Comparison of ENCODE assay signal across 17 cellular contexts in genomic region chr1:224635356-224635755, GRCh38. TPM values are rescaled to one million over a fixed set of nuclear protein-coding genes. Genes with fewer than 3 reads are reported as not detected.
DNase-seq lines count a peak whose midpoint lies in the region; ATAC-seq and TF ChIP-seq lines count a peak whose summit lies in the region.
"Had no signal": no experiment of that assay in that cellular context is flagged by ENCODE, and none has a peak within 500 bp of the region (broad histone marks: within the 10 kb centered on the region; RNA-seq: fewer than 3 reads in every experiment).

No MANE protein-coding gene starts in this region.

- no peak overlapping the region for H2BK5ac ChIP-seq in mesenchymal stem cell (ENCODE audit: low read depth, low read length, poor library complexity, severe bottlenecking)

- H3K79me1 ChIP-seq in mesenchymal stem cell (replicated peaks; ENCODE audit: low read length, poor library complexity, severe bottlenecking), result peaks cover 31% of the 10 kb centered on the region

- no peak overlapping the region for H2BK120ac ChIP-seq in mesenchymal stem cell (ENCODE audit: low read depth, low read length)

- H3K14ac ChIP-seq in mesenchymal stem cell (ENCODE audit: low read length in 2 of 2), result no peak overlapping the region

- CTCF ChIA-PET in CD4-positive, alpha-beta T cell (lab: Charles Lee), result interaction anchor here (1.0 kb wide), 1 partner anchor 9 kb away, joined by 3 read pairs; no protein-coding TSS in a partner anchor

- no peak for ATAC-seq in CD4-positive, alpha-beta T cell (ENCODE audit: poor library complexity)
- ATAC-seq in mucosa of descending colon, result no peak
- ATAC-seq: activated CD8-positive, alpha-beta memory T cell treated with anti-CD3 and anti-CD28 coated beads, Interleukin-2, amount 10 ng/mL, durations not matched to agents 7 days and 5 days; esophagus mucosa; psoas muscle had no signal

- intact Hi-C loops in CD4-positive, alpha-beta T cell (cut with DNase I, micrococcal nuclease), result no loop called here
- intact Hi-C loops in spleen (cut with DNase I; ENCODE audit: low total_unique reads) (no loop called here), mucosa of descending colon (cut with DNase I, micrococcal nuclease) (no loop called here)

- no peaks in the 10 kb centered on the region for H3K36me3 Mint-ChIP-seq in chondrocyte (ENCODE audit: low read depth)
- H3K36me3 Mint-ChIP-seq in CD4-positive, alpha-beta T cell (ENCODE audit: low read depth), result no peaks in the 10 kb centered on the region
- H3K36me3 Mint-ChIP-seq: activated CD8-positive, alpha-beta memory T cell treated with anti-CD3 and anti-CD28 coated beads, Interleukin-2, amount 10 ng/mL, durations not matched to agents 7 days and 5 days had no signal

- H3K9ac ChIP-seq in mesenchymal stem cell (ENCODE audit: low read length), result peak overlapping the region; percentile 71
- H3K9ac ChIP-seq: BLaER1 had no signal

- H2AFZ ChIP-seq in mesenchymal stem cell (ENCODE audit: low read depth, low read length), result no peak overlapping the region

- peak overlapping the region; percentile 5 for H4K8ac ChIP-seq in mesenchymal stem cell (ENCODE audit: low read length)

- no peak overlapping the region for H3K23ac ChIP-seq in mesenchymal stem cell (ENCODE audit: low read length in 2 of 2)

- peaks cover 0 to 85% of the 10 kb centered on the region in 2 experiments for H3K36me3 ChIP-seq in mesenchymal stem cell (ENCODE audit: control insufficient read depth in 1 of 2, insufficient read depth in 2 of 2, low read depth in 1 of 2, low read length in 2 of 2)
- no peaks in the 10 kb centered on the region for H3K36me3 ChIP-seq in spleen
- H3K36me3 ChIP-seq in mucosa of descending colon (ENCODE audit: low read depth), result no peaks in the 10 kb centered on the region
- H3K36me3 ChIP-seq: BLaER1 had no signal

- H3K9me3 ChIP-seq in mesenchymal stem cell (ENCODE audit: control insufficient read depth, low read length), result no peaks in the 10 kb centered on the region
- H3K9me3 ChIP-seq in CD4-positive, alpha-beta T cell (ENCODE audit: control insufficient read depth, low read length), result no peaks in the 10 kb centered on the region
- H3K9me3 ChIP-seq in spleen, result no peaks in the 10 kb centered on the region
- no peaks in the 10 kb centered on the region for H3K9me3 ChIP-seq in mucosa of descending colon
- H3K9me3 ChIP-seq: BLaER1, psoas muscle had no signal

- peak overlapping the region; percentile 11 to 72 for H3K18ac ChIP-seq in mesenchymal stem cell (ENCODE audit: low read depth in 1 of 2, low read length in 2 of 2)

- POLR2A ChIA-PET in CD4-positive, alpha-beta T cell (lab: Charles Lee), result no interaction called here

- H3K4me2 ChIP-seq in mesenchymal stem cell (ENCODE audit: low read length, poor library complexity, severe bottlenecking), result no peak overlapping the region
- H3K4me2 ChIP-seq: BLaER1 had no signal

- no peak overlapping the region for H4K91ac ChIP-seq in mesenchymal stem cell (ENCODE audit: low read length)

- H3K27ac ChIP-seq in mesenchymal stem cell (ENCODE audit: low read length, poor library complexity, severe bottlenecking) (peak overlapping the region; percentile 49), spleen (no peak overlapping the region)
- no peak overlapping the region for H3K27ac ChIP-seq in CD4-positive, alpha-beta T cell (ENCODE audit: low read depth, low read length)
- H3K27ac ChIP-seq: BLaER1, psoas muscle had no signal

- H3K4me3 ChIP-seq in mesenchymal stem cell (ENCODE audit: insufficient read depth in 1 of 2, low read depth in 1 of 2, low read length in 2 of 2), result no peak overlapping the region
- no peak overlapping the region for H3K4me3 ChIP-seq in spleen
- no peak overlapping the region for H3K4me3 ChIP-seq in mucosa of descending colon
- H3K4me3 ChIP-seq: BLaER1, psoas muscle had no signal

- H2BK12ac ChIP-seq in mesenchymal stem cell (ENCODE audit: low read length in 2 of 2), result peak overlapping the region in 1 of 2 experiments; percentile 42

- no peak for TF ChIP-seq CTCF in chondrocyte (IDR thresholded peaks at IDR 0.05)
- no peak for TF ChIP-seq CTCF in CD4-positive, alpha-beta T cell (IDR thresholded peaks at IDR 0.05)
- no peak for TF ChIP-seq CTCF in spleen (IDR thresholded peaks at IDR 0.05 in 8 of 11, conservative IDR thresholded peaks at IDR 0.05 in 3 of 11)
- TF ChIP-seq CTCF in mucosa of descending colon (IDR thresholded peaks at IDR 0.05), result no peak

- no peaks in the 10 kb centered on the region for H3K27me3 Mint-ChIP-seq in chondrocyte (ENCODE audit: low read depth)
- H3K27me3 Mint-ChIP-seq in CD4-positive, alpha-beta T cell, result peaks cover 4% of the 10 kb centered on the region

- H3K4me1 ChIP-seq in mesenchymal stem cell (ENCODE audit: control insufficient read depth, insufficient read depth, low read depth, low read length), result peaks cover 30% of the 10 kb centered on the region
- no peaks in the 10 kb centered on the region for H3K4me1 ChIP-seq in spleen
- H3K4me1 ChIP-seq in mucosa of descending colon (ENCODE audit: low read depth), result no peaks in the 10 kb centered on the region
- H3K4me1 ChIP-seq: psoas muscle had no signal

- TF ChIP-seq POLR2A in spleen (IDR thresholded peaks at IDR 0.05), result no peak

- H3K27ac Mint-ChIP-seq in chondrocyte (ENCODE audit: unreplicated experiment), result peak overlapping the region; percentile 50
- no peak overlapping the region for H3K27ac Mint-ChIP-seq in CD4-positive, alpha-beta T cell
- H3K27ac Mint-ChIP-seq: activated B cell treated with CpG ODN at 0.5 μM for 24 hours; activated CD8-positive, alpha-beta memory T cell treated with anti-CD3 and anti-CD28 coated beads, Interleukin-2, amount 10 ng/mL, durations not matched to agents 7 days and 5 days had no signal

- no peak overlapping the region for H3K4me3 Mint-ChIP-seq in chondrocyte (ENCODE audit: unreplicated experiment)
- H3K4me3 Mint-ChIP-seq in CD4-positive, alpha-beta T cell, result no peak overlapping the region
- H3K4me3 Mint-ChIP-seq: activated B cell treated with CpG ODN at 0.5 μM for 24 hours; activated CD8-positive, alpha-beta memory T cell treated with anti-CD3 and anti-CD28 coated beads, Interleukin-2, amount 10 ng/mL, durations not matched to agents 7 days and 5 days had no signal

- peaks cover 41% of the 10 kb centered on the region for H3K4me1 Mint-ChIP-seq in chondrocyte (ENCODE audit: low read depth)
- H3K4me1 Mint-ChIP-seq in CD4-positive, alpha-beta T cell (ENCODE audit: low read depth), result peaks cover 10% of the 10 kb centered on the region
- H3K4me1 Mint-ChIP-seq: activated B cell treated with CpG ODN at 0.5 μM for 24 hours had no signal

- whole genome bisulfite sequencing in mesenchymal stem cell, result 26% methylated on average over 5 of the region's 5 CpGs
- WGBS in spleen, 5 donors, result 67 to 89% (median 81%) methylated on average over 5 of the region's 5 CpGs

- no peak overlapping the region for H3K4ac ChIP-seq in mesenchymal stem cell (ENCODE audit: low read depth in 1 of 2, low read length in 2 of 2)

- no peaks in the 10 kb centered on the region for H3K27me3 ChIP-seq in mesenchymal stem cell (ENCODE audit: control insufficient read depth in 1 of 2, insufficient read depth in 1 of 2, low read length in 2 of 2)
- H3K27me3 ChIP-seq in CD4-positive, alpha-beta T cell (ENCODE audit: control insufficient read depth, insufficient read depth, low read length), result no peaks in the 10 kb centered on the region
- H3K27me3 ChIP-seq in spleen (replicated peaks in 1 of 7), result peaks cover 0 to 11% (median 0%) of the 10 kb centered on the region in 7 donors
- H3K27me3 ChIP-seq: BLaER1 had no signal

- no peak overlapping the region for H2BK15ac ChIP-seq in mesenchymal stem cell (ENCODE audit: low read depth, poor library complexity, severe bottlenecking)

- H2AK5ac ChIP-seq in mesenchymal stem cell (ENCODE audit: low read length, severe bottlenecking), result no peak overlapping the region

- peak; percentile 78 for DNase-seq in Daoy (ENCODE audit: low read depth)
- peak; percentile 34 for DNase-seq in RKO (ENCODE audit: low spot score)
- no peak for DNase-seq in chondrocyte (ENCODE audit: low spot score)
- peak; percentile 69 for DNase-seq in mesenchymal stem cell
- no peak for DNase-seq in CD4-positive, alpha-beta T cell
- DNase-seq in spleen, result no peak
- no peak for DNase-seq in SHP77 treated with DMSO at 0.1 percent for 48 hours (lab: John Stamatoyannopoulos, UW)
- DNase-seq in mucosa of descending colon, result no peak
- DNase-seq: activated B cell treated with CpG ODN at 0.5 μM for 24 hours; activated CD8-positive, alpha-beta memory T cell treated with anti-CD3 and anti-CD28 coated beads, Interleukin-2, amount 10 ng/mL, durations not matched to agents 7 days and 5 days; activated naive CD4-positive, alpha-beta T cell; DND-41; H7; psoas muscle; stimulated activated CD4-positive, alpha-beta T cell treated with anti-CD3 and anti-CD28 coated beads, Interleukin-2, amount 100 ng/mL, for 48 hours had no signal

- no peaks in the 10 kb centered on the region for H3K9me3 Mint-ChIP-seq in chondrocyte (ENCODE audit: low read depth)
- H3K9me3 Mint-ChIP-seq in CD4-positive, alpha-beta T cell, result no peaks in the 10 kb centered on the region
- H3K9me3 Mint-ChIP-seq: activated B cell treated with CpG ODN at 0.5 μM for 24 hours had no signal

RNA-seq across cellular contexts. Expression of gene CNIH3, which starts 19.2 kb away (rescaled TPM):
- total RNA-seq in Daoy (2014; rRNA removed; shearing (Covaris generic)), result 13.6 and 19.5 TPM in 2 replicates
- total RNA-seq in chondrocyte (1.5 to 2.6 TPM (median 2.1 TPM) in 3 replicates), spleen (1 to 10 TPM in 5 of 7 donors, under 1 TPM in 2; 0.68 to 4.1 (median 2.6) TPM), mucosa of descending colon (1 to 10 TPM; 1.0 to 2.5 (median 1.1) TPM)
- polyA plus RNA-seq in mesenchymal stem cell (2013, experiment 1 of 2), result 5.4 TPM
- 6.0 TPM for polyA plus RNA-seq in mesenchymal stem cell (2013, experiment 2 of 2)
- 1 to 10 TPM; 1.8 to 2.5 TPM for total RNA-seq in CD4-positive, alpha-beta T cell
- polyA plus RNA-seq in spleen, result 1 to 10 TPM; 1.6 to 2.2 (median 1.7) TPM

Comparison
In these comparisons a context has a peak if more than half of its experiments do, and no peak if none do; other contexts are left out.
1. DNase-seq: peak in Daoy (single experiment), RKO (single experiment) and mesenchymal stem cell (single experiment); none in chondrocyte (single experiment), CD4-positive, alpha-beta T cell (0 of 10), spleen (single experiment), SHP77 treated with DMSO at 0.1 percent for 48 hours (single experiment) and mucosa of descending colon (0 of 3).